Comparison of ENCODE assay signal across 1 cellular context in the genomic region with DNA sequence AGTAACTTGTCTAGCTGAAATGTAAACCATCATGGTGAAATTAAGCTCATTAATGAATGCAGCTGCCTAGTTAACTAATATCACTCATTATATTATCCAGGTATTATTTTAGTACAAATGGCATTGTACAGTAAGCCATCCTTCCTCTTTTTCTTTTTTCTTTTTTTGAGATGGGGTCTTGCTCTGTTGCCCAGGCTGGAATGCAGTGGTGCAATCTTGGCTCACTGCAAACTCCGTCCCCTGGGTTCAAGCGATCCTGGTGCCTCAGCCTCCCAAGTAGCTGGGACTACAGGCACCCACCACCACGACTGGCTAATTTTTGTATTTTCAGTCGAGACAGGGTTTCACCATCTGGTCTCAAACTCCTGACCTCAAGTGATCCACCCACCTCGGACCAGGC.
TF ChIP-seq lines count a peak whose summit lies in the region.

No MANE protein-coding gene starts in this region.

TF ChIP-seq in WTC11, 78 proteins besides CTCF, POLR2A, EP300 and RAD21:
- TF ChIP-seq ZNF121 (CRISPR knock-in tag; IDR thresholded peaks at IDR 0.05): peak; percentile 39; the same call in 1 of the 2 replicates
